Comparison of ENCODE assay signal across 1 cellular context in the genomic region with DNA sequence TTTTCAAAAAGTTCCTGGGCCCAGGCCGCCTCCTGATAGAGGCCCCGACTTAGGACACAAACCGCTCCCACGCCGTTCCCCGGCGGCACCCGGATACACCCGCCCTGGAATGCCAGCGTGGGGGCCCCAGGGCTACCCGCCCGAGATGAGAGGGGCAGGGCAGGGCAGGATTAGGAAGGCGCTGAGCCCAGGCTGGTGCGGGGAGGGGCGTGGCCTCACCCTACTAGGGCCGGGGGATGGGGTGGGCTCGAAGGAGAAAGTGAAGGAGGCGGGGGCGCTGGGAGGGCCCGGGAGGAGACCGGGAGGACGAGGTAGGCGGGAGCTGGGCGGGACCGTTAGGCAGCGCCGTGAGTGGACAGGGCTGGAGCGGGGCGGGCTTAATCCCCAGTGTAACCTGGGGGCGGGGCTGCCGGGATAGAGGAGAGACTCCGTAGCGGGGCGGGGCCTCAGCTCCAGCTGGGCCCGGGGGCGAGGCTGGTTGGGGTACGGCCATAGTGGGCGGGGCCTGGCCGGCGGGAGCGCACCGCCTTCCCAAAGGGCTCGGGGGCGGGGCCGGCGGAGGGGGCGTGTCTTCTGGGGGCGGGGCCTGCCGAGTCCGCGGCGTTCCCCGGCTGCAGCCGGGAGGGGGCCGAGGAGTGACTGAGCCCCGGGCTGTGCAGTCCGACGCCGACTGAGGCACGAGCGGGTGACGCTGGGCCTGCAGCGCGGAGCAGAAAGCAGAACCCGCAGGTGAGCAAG.
TF ChIP-seq lines count a peak whose summit lies in the region.

Gene CD82, plus strand, starts transcription at position 656 of the 738 bp plus-strand sequence. CDS start 29,000 bp downstream, outside the sequence.

TF ChIP-seq in neural cell, 6 proteins besides CTCF, POLR2A, EP300 and RAD21:
- TF ChIP-seq REST (IDR thresholded peaks at IDR 0.05; ENCODE audit: borderline replicate concordance) (no peak), SMC3 (conservative IDR thresholded peaks at IDR 0.05; ENCODE audit: poor library complexity) (no peak), MXI1 (conservative IDR thresholded peaks at IDR 0.05; ENCODE audit: poor library complexity, severe bottlenecking) (no peak), EZH2 (IDR thresholded peaks at IDR 0.05; ENCODE audit: borderline replicate concordance, insufficient read depth, low read length, poor library complexity, severe bottlenecking) (no peak), POLR2AphosphoS5 (IDR thresholded peaks at IDR 0.05) (no peak), TAF1 (IDR thresholded peaks at IDR 0.05; ENCODE audit: low read depth) (no peak)
